20 cellular contexts compared by ENCODE assay signal in genomic region chrX:7116081-7116480, GRCh38.
"Had no signal": no experiment of that assay in that cellular context is flagged by ENCODE, and none has a peak within 500 bp of the region (broad histone marks: within the 10 kb centered on the region; RNA-seq: fewer than 3 reads in every experiment).

No MANE protein-coding gene starts in this region.

- H3K79me2 ChIP-seq: parathyroid adenoma had no signal

- H2AFZ ChIP-seq: parathyroid adenoma had no signal

- H3K4me3 ChIP-seq: heart right ventricle, right atrium auricular region, suprapubic skin, thyroid gland, uterus had no signal

- H3K27me3 Mint-ChIP-seq: naive thymus-derived CD4-positive, alpha-beta T cell; type B pancreatic cell had no signal

- H3K36me3 ChIP-seq: heart right ventricle, right atrium auricular region, suprapubic skin, thyroid gland, uterus had no signal

- H3K4me1 ChIP-seq: parathyroid adenoma, suprapubic skin had no signal

- H3K27me3 ChIP-seq: heart right ventricle, right atrium auricular region, suprapubic skin, thyroid gland, uterus had no signal

- H3K4me3 Mint-ChIP-seq: nephron progenitor cell, type B pancreatic cell had no signal

- H3K27ac ChIP-seq: parathyroid adenoma, right atrium auricular region, suprapubic skin, thyroid gland, uterus had no signal

- H3K9me3 Mint-ChIP-seq: nephron progenitor cell had no signal

- FAIRE-seq: endometrium, frontal cortex, islet of Langerhans, small intestine had no signal

- H3K9ac ChIP-seq: parathyroid adenoma had no signal

- H3K9me3 ChIP-seq: heart right ventricle, right atrium auricular region, suprapubic skin, thyroid gland had no signal

- H3K27ac Mint-ChIP-seq: type B pancreatic cell had no signal

- DNase-seq: effector memory CD4-positive, alpha-beta T cell; hypothalamus; kidney glomerular epithelial cell; mammary epithelial cell; naive thymus-derived CD4-positive, alpha-beta T cell; nephron progenitor cell; small intestine; stimulated activated CD4-positive, alpha-beta T cell treated with anti-CD3 and anti-CD28 coated beads, Interleukin-12 subunit alpha, Interleukin-12 subunit beta, amount 100 ng/mL, for 4 hours; stimulated activated naive CD8-positive, alpha-beta T cell treated with anti-CD3 and anti-CD28 coated beads, Interleukin-15, Interleukin-2, amounts not matched to agents 100 U/mL and 50 U/mL, for 24 hours; thyroid gland had no signal

- ATAC-seq: esophagus mucosa; naive thymus-derived CD4-positive, alpha-beta T cell; stimulated activated naive CD8-positive, alpha-beta T cell treated with anti-CD3 and anti-CD28 coated beads, Interleukin-15, Interleukin-2, amounts not matched to agents 100 U/mL and 50 U/mL, for 24 hours had no signal
